In genomic region chr2:235390108-235390815, GRCh38 we compare ENCODE assay signal across 8 cellular contexts.
DNase-seq lines count a peak whose midpoint lies in the region; ATAC-seq and TF ChIP-seq lines count a peak whose summit lies in the region.

No MANE protein-coding gene starts in this region.

- no peaks in the 10 kb centered on the region for H3K27me3 Mint-ChIP-seq in T-helper 17 cell
- H3K27me3 Mint-ChIP-seq in effector memory CD8-positive, alpha-beta T cell, result peaks cover 9 to 14% of the 10 kb centered on the region in 2 donors

- in situ Hi-C loops in G401 (cut with HindIII; ENCODE audit: low sequenced_read_pairs), result no loop called here

- H3K9me3 ChIP-seq in DND-41 (ENCODE audit: insufficient read depth, low read length, severe bottlenecking), result no peaks in the 10 kb centered on the region
- no peaks in the 10 kb centered on the region for H3K9me3 ChIP-seq in T-helper 17 cell (ENCODE audit: control insufficient read depth, low read length, poor library complexity, severe bottlenecking)

- no peak overlapping the region for H3K4me3 Mint-ChIP-seq in T-helper 17 cell
- peak overlapping the region; percentile 49 to 62 for H3K4me3 Mint-ChIP-seq in effector memory CD8-positive, alpha-beta T cell

- no peak overlapping the region for H3K27ac ChIP-seq in DND-41 (ENCODE audit: low read length)

- no peaks in the 10 kb centered on the region for H4K20me1 ChIP-seq in DND-41 (ENCODE audit: insufficient read depth, low read length)

- peaks cover 3% of the 10 kb centered on the region for H3K36me3 Mint-ChIP-seq in T-helper 17 cell (ENCODE audit: low read depth)
- no peaks in the 10 kb centered on the region for H3K36me3 Mint-ChIP-seq in effector memory CD8-positive, alpha-beta T cell (ENCODE audit: insufficient read depth)

- no peaks in the 10 kb centered on the region for H3K36me3 ChIP-seq in DND-41 (ENCODE audit: insufficient read depth, low read length)

- peaks cover 2% of the 10 kb centered on the region for H3K27me3 ChIP-seq in DND-41 (ENCODE audit: insufficient read depth, low read length, poor library complexity)

- no peak for TF ChIP-seq CTCF in DND-41 (IDR thresholded peaks at IDR 0.05; ENCODE audit: borderline replicate concordance, extremely low read depth, low read length, poor library complexity, severe bottlenecking)

- peak overlapping the region; percentile 38; the same call in 1 of the 2 replicates for H3K4me2 ChIP-seq in DND-41 (ENCODE audit: insufficient read depth, low read length)

- peak overlapping the region; percentile 40 for H2AFZ ChIP-seq in DND-41 (ENCODE audit: low read depth, low read length)

- peaks cover 10% of the 10 kb centered on the region for H3K4me1 Mint-ChIP-seq in T-helper 17 cell
- H3K4me1 Mint-ChIP-seq in effector memory CD8-positive, alpha-beta T cell (ENCODE audit: low read depth in 2 of 2), result peaks cover 12 to 13% of the 10 kb centered on the region in 2 donors

- DNase-seq in DND-41, result peak; percentile 83
- DNase-seq in T-helper 17 cell, result peak in 2 of 3 donors; percentile 18
- peak; percentile 36 to 42 (median 39) for DNase-seq in effector memory CD8-positive, alpha-beta T cell
- peak; percentile 14 for DNase-seq in stimulated activated CD8-positive, alpha-beta memory T cell treated with anti-CD3 and anti-CD28 coated beads, Interleukin-4, amount 100 ng/mL, for 24 hours (ENCODE audit: low read depth)
- no peak for DNase-seq in G401 (ENCODE audit: low spot score)
- no peak for DNase-seq in NCI-H82 treated with DMSO at 0.1 percent for 48 hours (lab: John Stamatoyannopoulos, UW; ENCODE audit: unreplicated experiment)

- peak overlapping the region; percentile 91 for H3K27ac Mint-ChIP-seq in T-helper 17 cell
- H3K27ac Mint-ChIP-seq in effector memory CD8-positive, alpha-beta T cell, result peak overlapping the region in 1 of 2 donors; percentile 4

- no peak overlapping the region for H3K4me3 ChIP-seq in DND-41 (ENCODE audit: low read depth in 1 of 2, low read length in 2 of 2)

- H3K9ac ChIP-seq in DND-41 (ENCODE audit: low read depth, low read length), result no peak overlapping the region

- H3K9me3 Mint-ChIP-seq in effector memory CD8-positive, alpha-beta T cell, result no peaks in the 10 kb centered on the region

- ATAC-seq in DND-41 (ENCODE audit: insufficient read depth, low read depth) (peak; percentile 99), HG02943 (IDR thresholded peaks at IDR 0.05; ENCODE audit: low read depth, unreplicated experiment) (peak; percentile 83), T-helper 17 cell (peak; percentile 96), GM21576 (IDR thresholded peaks at IDR 0.05; ENCODE audit: unreplicated experiment) (no peak)
- ATAC-seq in effector memory CD8-positive, alpha-beta T cell (replicated peaks), result peak; percentile 96

- H3K4me1 ChIP-seq in DND-41 (ENCODE audit: insufficient read depth, low read length), result peaks cover 13% of the 10 kb centered on the region

- no peaks in the 10 kb centered on the region for H3K79me2 ChIP-seq in DND-41 (ENCODE audit: insufficient read depth, low read length)

Comparison
In these comparisons a context has a peak if more than half of its experiments do, and no peak if none do; other contexts are left out.
1. DNase-seq: peak in DND-41 (single experiment), T-helper 17 cell (2 of 3), effector memory CD8-positive, alpha-beta T cell (3 of 3) and stimulated activated CD8-positive, alpha-beta memory T cell treated with anti-CD3 and anti-CD28 coated beads, Interleukin-4, amount 100 ng/mL, for 24 hours (single experiment); none in G401 (single experiment) and NCI-H82 treated with DMSO at 0.1 percent for 48 hours (single experiment).